14 cellular contexts compared by ENCODE assay signal in genomic region chr2:165055081-165055879, GRCh38.
DNase-seq lines count a peak whose midpoint lies in the region; ATAC-seq, FAIRE-seq and TF ChIP-seq lines count a peak whose summit lies in the region.
"Had no signal": no experiment of that assay in that cellular context is flagged by ENCODE, and none has a peak within 500 bp of the region (broad histone marks: within the 10 kb centered on the region; RNA-seq: fewer than 3 reads in every experiment).

No MANE protein-coding gene starts in this region.

- H3K18ac ChIP-seq in H9 (ENCODE audit: insufficient read length, low read depth, low read length), result no peak overlapping the region

- no TSS peak for BruUV-seq in A673 (replicated peaks; lab: Mats Ljungman, UMichigan)

- POLR2A ChIA-PET in A673 (lab: Charles Lee; ENCODE audit: low non-redundant PET), result no interaction called here

- no peak overlapping the region for H2AK5ac ChIP-seq in H9 (ENCODE audit: insufficient read length, low read length)

- intact Hi-C loops in A673 (cut with micrococcal nuclease; ENCODE audit: unreplicated experiment), result no loop called here

- H3K36me3 ChIP-seq in A673 (ENCODE audit: insufficient read depth, low read length, poor library complexity, severe bottlenecking) (no peaks in the 10 kb centered on the region), Loucy (ENCODE audit: insufficient read depth, low read length) (no peaks in the 10 kb centered on the region)
- H3K36me3 ChIP-seq: BLaER1, spleen, stomach had no signal

- H3K4me3 ChIP-seq in A673 (ENCODE audit: low read depth, low read length, poor library complexity, severe bottlenecking) (no peak overlapping the region), Loucy (ENCODE audit: low read length, poor library complexity, severe bottlenecking) (no peak overlapping the region)
- H3K4me3 ChIP-seq: BLaER1, spleen, stomach had no signal

- WGBS in H9 (ENCODE audit: extremely low coverage, insufficient read length, low lambda C conversion rate), result no CpG with 5 or more reads among the region's 6 CpGs

- H4K8ac ChIP-seq in H9 (replicated peaks; ENCODE audit: insufficient read length, low read depth, low read length), result no peak overlapping the region

- no peak overlapping the region for H2BK5ac ChIP-seq in H9 (ENCODE audit: insufficient read length, low read length)

- H3K4me2 ChIP-seq in Loucy (ENCODE audit: low read depth, low read length, poor library complexity, severe bottlenecking), result peak overlapping the region; percentile 29
- no peak overlapping the region for H3K4me2 ChIP-seq in H9 (ENCODE audit: insufficient read depth, insufficient read length, low read length)
- H3K4me2 ChIP-seq: BLaER1 had no signal

- H2BK20ac ChIP-seq in H9 (ENCODE audit: low read depth, low read length, poor library complexity, severe bottlenecking), result no peak overlapping the region

- DNase-seq in A673 (ENCODE audit: low spot score) (peak; percentile 8), H9 (no peak), GF-D8 (lab: John Stamatoyannopoulos, UW) (no peak)
- no peak for DNase-seq in stimulated activated naive CD4-positive, alpha-beta T cell treated with Interleukin-2 at 50 U/mL for 16 hours (lab: John Stamatoyannopoulos, UW)
- DNase-seq: NCI-H2107, spleen, stomach, T-helper 17 cell had no signal

- no peak overlapping the region for H3K4me3 Mint-ChIP-seq in activated T-helper 17 cell treated with anti-CD3 and anti-CD28 coated beads, Interleukin-2, amount 50 U/mL, for 72 hours
- H3K4me3 Mint-ChIP-seq in H9, result no peak overlapping the region
- H3K4me3 Mint-ChIP-seq: activated T-helper 1 cell treated with anti-CD3 and anti-CD28 coated beads, Interleukin-12 subunit alpha, Interleukin-12 subunit beta, Interleukin-2, Interleukin-4 antibody, amounts not matched to agents 30 ng/mL and 10 ng/mL and 1 ng/mL, durations not matched to agents 14 hours and 24 hours and 36 hours; T-helper 17 cell had no signal

- no peak overlapping the region for H2BK15ac ChIP-seq in H9 (ENCODE audit: low read depth, low read length)

- peak; percentile 85 for FAIRE-seq in islet of Langerhans (lab: Jason Lieb, UNC)

- no peaks in the 10 kb centered on the region for H3K9me3 Mint-ChIP-seq in activated T-helper 17 cell treated with anti-CD3 and anti-CD28 coated beads, Interleukin-2, amount 50 U/mL, for 72 hours
- no peaks in the 10 kb centered on the region for H3K9me3 Mint-ChIP-seq in H9
- H3K9me3 Mint-ChIP-seq: activated T-helper 1 cell treated with anti-CD3 and anti-CD28 coated beads, Interleukin-12 subunit alpha, Interleukin-12 subunit beta, Interleukin-2, Interleukin-4 antibody, amounts not matched to agents 30 ng/mL and 10 ng/mL and 1 ng/mL, durations not matched to agents 14 hours and 24 hours and 36 hours had no signal

- no peak overlapping the region for H4K91ac ChIP-seq in H9 (ENCODE audit: insufficient read length, low read depth, low read length)

- no peaks in the 10 kb centered on the region for H3K79me1 ChIP-seq in H9 (ENCODE audit: insufficient read depth, low read depth, low read length, poor library complexity, severe bottlenecking)

- peak; percentile 52 for ATAC-seq in activated T-helper 17 cell treated with anti-CD3 and anti-CD28 coated beads, Interleukin-2, amount 50 U/mL, for 72 hours (replicated peaks)
- ATAC-seq in GM21786 (IDR thresholded peaks at IDR 0.05; ENCODE audit: unreplicated experiment), result no peak
- ATAC-seq: T-helper 17 cell had no signal

- no peak overlapping the region for H3K4ac ChIP-seq in H9 (ENCODE audit: low read depth, low read length)

- H3K23ac ChIP-seq in H9 (ENCODE audit: insufficient read length, low read depth, low read length), result no peak overlapping the region

- no peaks in the 10 kb centered on the region for H3K27me3 Mint-ChIP-seq in activated T-helper 17 cell treated with anti-CD3 and anti-CD28 coated beads, Interleukin-2, amount 50 U/mL, for 72 hours
- H3K27me3 Mint-ChIP-seq in H9 (ENCODE audit: low read depth), result no peaks in the 10 kb centered on the region
- H3K27me3 Mint-ChIP-seq: T-helper 17 cell had no signal

- no peaks in the 10 kb centered on the region for H3K4me1 ChIP-seq in A673 (ENCODE audit: insufficient read depth, low read length, poor library complexity, severe bottlenecking)
- H3K4me1 ChIP-seq in Loucy (ENCODE audit: insufficient read depth, low read length, poor library complexity, severe bottlenecking), result peaks cover 58% of the 10 kb centered on the region
- no peaks in the 10 kb centered on the region for H3K4me1 ChIP-seq in H9 (ENCODE audit: insufficient read depth, low read length)
- H3K4me1 ChIP-seq: BLaER1, spleen had no signal

- H3K79me2 ChIP-seq in Loucy (ENCODE audit: insufficient read depth, low read length) (no peaks in the 10 kb centered on the region), H9 (ENCODE audit: insufficient read depth, low read length) (no peaks in the 10 kb centered on the region)

- no peaks in the 10 kb centered on the region for H3K4me1 Mint-ChIP-seq in activated T-helper 17 cell treated with anti-CD3 and anti-CD28 coated beads, Interleukin-2, amount 50 U/mL, for 72 hours
- H3K4me1 Mint-ChIP-seq in H9, result no peaks in the 10 kb centered on the region

- no peak overlapping the region for H3K27ac Mint-ChIP-seq in activated T-helper 17 cell treated with anti-CD3 and anti-CD28 coated beads, Interleukin-2, amount 50 U/mL, for 72 hours
- no peak overlapping the region for H3K27ac Mint-ChIP-seq in H9
- H3K27ac Mint-ChIP-seq: activated T-helper 1 cell treated with anti-CD3 and anti-CD28 coated beads, Interleukin-12 subunit alpha, Interleukin-12 subunit beta, Interleukin-2, Interleukin-4 antibody, amounts not matched to agents 30 ng/mL and 10 ng/mL and 1 ng/mL, durations not matched to agents 14 hours and 24 hours and 36 hours; T-helper 17 cell had no signal

- CTCF ChIA-PET in A673 (lab: Charles Lee), result no interaction called here

- H2BK12ac ChIP-seq in H9 (ENCODE audit: insufficient read length, low read depth, low read length), result no peak overlapping the region

- no peaks in the 10 kb centered on the region for H3K23me2 ChIP-seq in H9 (ENCODE audit: insufficient read length, low read depth, low read length, poor library complexity, severe bottlenecking)

- H4K5ac ChIP-seq in H9 (ENCODE audit: insufficient read length, low read depth, low read length), result no peak overlapping the region

- no peak overlapping the region for H2BK120ac ChIP-seq in H9 (ENCODE audit: low read depth, low read length, poor library complexity, severe bottlenecking)

- H3K27me3 ChIP-seq in A673 (replicated peaks; ENCODE audit: insufficient read depth, low read depth, low read length, poor library complexity), result no peaks in the 10 kb centered on the region
- H3K27me3 ChIP-seq in Loucy (ENCODE audit: insufficient read depth, low read length, poor library complexity, severe bottlenecking), result no peaks in the 10 kb centered on the region
- no peaks in the 10 kb centered on the region for H3K27me3 ChIP-seq in H9 (ENCODE audit: insufficient read depth, low read length)
- H3K27me3 ChIP-seq: BLaER1, spleen, stomach had no signal

- no peaks in the 10 kb centered on the region for H3K9me2 ChIP-seq in Loucy (replicated peaks; ENCODE audit: low read depth, low read length)

- H2AFZ ChIP-seq in Loucy (ENCODE audit: low read length) (peak overlapping the region; percentile 47; the same call in 1 of the 2 replicates), H9 (ENCODE audit: low read length) (no peak overlapping the region)

- H4K20me1 ChIP-seq in Loucy (ENCODE audit: insufficient read depth, low read length, poor library complexity, severe bottlenecking), result no peaks in the 10 kb centered on the region
- no peaks in the 10 kb centered on the region for H4K20me1 ChIP-seq in H9 (ENCODE audit: control insufficient read depth, insufficient read depth, insufficient read length)
- H4K20me1 ChIP-seq: BLaER1 had no signal

- TF ChIP-seq CTCF in A673 (conservative IDR thresholded peaks at IDR 0.05; ENCODE audit: low read depth, low read length) (no peak), Loucy (conservative IDR thresholded peaks at IDR 0.05; ENCODE audit: low read length) (no peak), H9 (conservative IDR thresholded peaks at IDR 0.05) (no peak)

- no peak overlapping the region for H3K56ac ChIP-seq in H9 (ENCODE audit: insufficient read length, low read depth, low read length)

- peaks cover 4% of the 10 kb centered on the region; the same call in 1 of the 2 replicates for H3F3A ChIP-seq in Loucy (ENCODE audit: low read depth)

- H3K14ac ChIP-seq in H9 (ENCODE audit: insufficient read depth, low read length), result no peak overlapping the region

- H3T11ph ChIP-seq in H9 (ENCODE audit: low read length), result no peak overlapping the region

- H3K9me3 ChIP-seq in A673 (ENCODE audit: low read depth, low read length, poor library complexity, severe bottlenecking) (no peaks in the 10 kb centered on the region), Loucy (ENCODE audit: insufficient read depth, low read depth, low read length) (no peaks in the 10 kb centered on the region), H9 (ENCODE audit: control insufficient read depth, low read depth, low read length) (no peaks in the 10 kb centered on the region)
- H3K9me3 ChIP-seq: BLaER1, spleen, stomach had no signal

- H3K27ac ChIP-seq in A673 (ENCODE audit: low read depth, low read length, poor library complexity, severe bottlenecking), result no peak overlapping the region
- no peak overlapping the region for H3K27ac ChIP-seq in H9 (ENCODE audit: insufficient read length, low read depth, low read length)
- H3K27ac ChIP-seq: BLaER1, spleen, stomach had no signal

- H3K9ac ChIP-seq in Loucy (ENCODE audit: low read depth, low read length, poor library complexity, severe bottlenecking) (no peak overlapping the region), H9 (ENCODE audit: extremely low read depth, insufficient read length, low read length) (no peak overlapping the region)
- H3K9ac ChIP-seq: BLaER1 had no signal

- H3K36me3 Mint-ChIP-seq in activated T-helper 17 cell treated with anti-CD3 and anti-CD28 coated beads, Interleukin-2, amount 50 U/mL, for 72 hours (ENCODE audit: low read depth), result no peaks in the 10 kb centered on the region
- no peaks in the 10 kb centered on the region for H3K36me3 Mint-ChIP-seq in H9 (ENCODE audit: insufficient read depth in 1 of 3, low read depth in 3 of 3)
